In the genomic region with DNA sequence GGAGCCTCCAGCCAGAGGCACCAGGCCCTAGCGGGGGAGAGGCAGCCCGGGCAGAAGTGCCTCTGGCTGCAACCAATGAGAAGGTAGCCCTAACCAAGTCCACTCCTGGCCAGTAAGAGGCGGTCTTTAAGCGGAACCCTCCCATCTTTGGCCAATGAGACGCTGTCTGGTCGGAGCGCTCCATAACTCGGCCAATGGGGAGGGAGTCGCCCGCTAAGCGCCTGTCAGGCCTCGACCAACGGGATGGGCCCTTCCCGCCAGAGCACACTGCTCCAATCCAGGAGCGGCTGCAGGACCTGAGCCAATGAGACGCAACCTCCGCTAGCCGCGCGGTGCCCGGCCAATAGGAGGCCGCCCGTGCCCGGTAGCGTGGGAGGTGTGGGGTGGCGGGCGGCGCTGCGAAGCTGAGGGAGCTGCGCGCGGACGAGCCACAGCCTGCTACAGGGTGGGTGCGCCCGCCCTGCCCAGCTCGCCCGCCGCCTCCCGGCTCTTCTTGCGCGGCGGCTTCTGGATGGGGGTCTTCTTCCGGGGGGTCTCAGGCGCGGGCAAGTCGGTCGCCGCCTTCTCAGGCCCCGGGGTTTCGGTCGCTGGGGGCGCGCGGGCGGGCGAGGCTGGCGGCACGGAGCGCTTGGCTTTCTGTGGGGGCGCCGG, we compare ENCODE assay signal across 1 cellular context.
TF ChIP-seq lines count a peak whose summit lies in the region.

No MANE protein-coding gene starts in this region.

TF ChIP-seq in GM23338, 12 proteins besides CTCF, POLR2A, EP300 and RAD21 (continued from another document):
- no peak for TF ChIP-seq ZNF462 (CRISPR knock-in tag; IDR thresholded peaks at IDR 0.05)
